In genomic region chr21:33658919-33659318, GRCh38 we compare ENCODE assay signal across 22 cellular contexts.
"Had no signal": no experiment of that assay in that cellular context is flagged by ENCODE, and none has a peak within 500 bp of the region (broad histone marks: within the 10 kb centered on the region; RNA-seq: fewer than 3 reads in every experiment).

No MANE protein-coding gene starts in this region.

- H3K4me1 Mint-ChIP-seq: activated naive CD4-positive, alpha-beta T cell treated with anti-CD3 and anti-CD28 coated beads, Interleukin-2, amount 50 U/mL, for 24 hours; T-helper 17 cell had no signal

- ATAC-seq: activated CD8-positive, alpha-beta T cell treated with anti-CD3 and anti-CD28 coated beads for 36 hours; T-helper 17 cell had no signal

- H3K4me3 ChIP-seq: breast epithelium had no signal

- H3K9me3 ChIP-seq: breast epithelium had no signal

- H3K4me3 Mint-ChIP-seq: activated CD8-positive, alpha-beta T cell treated with anti-CD3 and anti-CD28 coated beads for 36 hours; activated naive CD4-positive, alpha-beta T cell treated with anti-CD3 and anti-CD28 coated beads, Interleukin-2, amount 50 U/mL, for 24 hours; T-helper 17 cell had no signal

- H3K9me3 Mint-ChIP-seq: activated CD8-positive, alpha-beta T cell treated with anti-CD3 and anti-CD28 coated beads for 36 hours had no signal

- H3K36me3 ChIP-seq: breast epithelium had no signal

- DNase-seq: activated CD4-positive, alpha-beta T cell treated with anti-CD3 and anti-CD28 coated beads for 4 hours; activated CD8-positive, alpha-beta memory T cell treated with anti-CD3 and anti-CD28 coated beads, Interleukin-2, amount 50 U/mL, for 4 hours; activated CD8-positive, alpha-beta T cell treated with anti-CD3 and anti-CD28 coated beads for 36 hours; activated effector memory CD4-positive, alpha-beta T cell treated with Interleukin-2 at 50 U/mL for 16 hours; activated naive CD4-positive, alpha-beta T cell; aorta; caudate nucleus; MM.1S; NCI-H1105; NCI-H1436; NCI-H1694 treated with DMSO at 0.1 percent for 48 hours; NCI-H2029 treated with DMSO at 0.1 percent for 48 hours; NCI-H345; NCI-H510A; NCI-H526 treated with DMSO at 0.1 percent for 48 hours; NCI-H82; SIG-M5; T-helper 17 cell; T-helper 9 cell had no signal

- H3K27me3 ChIP-seq: breast epithelium had no signal

- H3K27ac ChIP-seq: breast epithelium, VCaP had no signal

- H3K27ac Mint-ChIP-seq: activated CD8-positive, alpha-beta T cell treated with anti-CD3 and anti-CD28 coated beads for 36 hours; activated naive CD4-positive, alpha-beta T cell treated with anti-CD3 and anti-CD28 coated beads, Interleukin-2, amount 50 U/mL, for 24 hours; T-helper 17 cell had no signal

- H3K4me1 ChIP-seq: breast epithelium had no signal
